In genomic region chr1:145877923-145878486, GRCh38 we compare ENCODE assay signal across 11 cellular contexts. TPM values are rescaled to one million over a fixed set of nuclear protein-coding genes. Genes with fewer than 3 reads are reported as not detected.
DNase-seq lines count a peak whose midpoint lies in the region; ATAC-seq and TF ChIP-seq lines count a peak whose summit lies in the region.
"Had no signal": no experiment of that assay in that cellular context is flagged by ENCODE, and none has a peak within 500 bp of the region (broad histone marks: within the 10 kb centered on the region; RNA-seq: fewer than 3 reads in every experiment).

No MANE protein-coding gene starts in this region.

- no peak overlapping the region for H3K9ac ChIP-seq in GM23248

- H3K9me2 ChIP-seq in PC-9 (ENCODE audit: insufficient read depth) (0 out of 2 replicates have a peak, but pooled peaks cover 4% of the 10 kb centered on the region), GM23248 (ENCODE audit: insufficient read depth) (no peaks in the 10 kb centered on the region)

- no TSS peak for BruUV-seq in PC-9 (replicated peaks; lab: Mats Ljungman, UMichigan)

- no peaks in the 10 kb centered on the region for H4K20me1 ChIP-seq in PC-9 (ENCODE audit: insufficient read depth)
- no peaks in the 10 kb centered on the region for H4K20me1 ChIP-seq in GM23248 (ENCODE audit: insufficient read depth)

- H3K27ac ChIP-seq in PC-9 (peak overlapping the region; percentile 75), foreskin keratinocyte (no peak overlapping the region), gastroesophageal sphincter (no peak overlapping the region), GM23248 (no peak overlapping the region)
- H3K27ac ChIP-seq: SJSA1, WERI-Rb-1 had no signal

- H2AFZ ChIP-seq in PC-9 (peak overlapping the region; percentile 69), GM23248 (no peak overlapping the region)

- H3K4me3 ChIP-seq in PC-9 (no peak overlapping the region), gastroesophageal sphincter (no peak overlapping the region), GM23248 (no peak overlapping the region)
- H3K4me3 ChIP-seq: SJSA1 had no signal

- no peak for TF ChIP-seq CTCF in PC-9 (conservative IDR thresholded peaks at IDR 0.05)
- no peak for TF ChIP-seq CTCF in foreskin keratinocyte (conservative IDR thresholded peaks at IDR 0.05)
- TF ChIP-seq CTCF in gastroesophageal sphincter (IDR thresholded peaks at IDR 0.05) = no peak

- CTCF ChIA-PET in PC-9 (lab: Charles Lee) = interaction anchor here (1.6 to 2.5 kb wide), 2 partner anchors 13 to 18 kb away, joined by 4 to 8 read pairs; no protein-coding TSS in a partner anchor
- CTCF ChIA-PET in HEK293T (lab: Yijun Ruan, JAX) = interaction anchor here (3.2 to 4.1 kb wide), 2 partner anchors 14 to 32 kb away, joined by 11 to 22 read pairs; partner anchors contain the start of gene NUDT17

- intact Hi-C loops in PC-9 (cut with micrococcal nuclease; ENCODE audit: unreplicated experiment) = no loop called here

- no peak for TF ChIP-seq POLR2A in gastroesophageal sphincter (IDR thresholded peaks at IDR 0.05)

- TF ChIP-seq EP300 in gastroesophageal sphincter (IDR thresholded peaks at IDR 0.05) = no peak

- POLR2A ChIA-PET in PC-9 (lab: Charles Lee; ENCODE audit: unreplicated experiment) = interaction anchor here (0.7 to 1.7 kb wide), 2 partner anchors 19 to 54 kb away, joined by 3 to 5 read pairs; partner anchors contain the start of gene PIAS3
- POLR2A ChIA-PET in HEK293T (lab: Yijun Ruan, JAX) = no interaction called here

- H3F3A ChIP-seq in PC-9 (ENCODE audit: insufficient read depth, low read depth) (peaks cover 20% of the 10 kb centered on the region), GM23248 (ENCODE audit: insufficient read depth) (no peaks in the 10 kb centered on the region)

- ATAC-seq in foreskin keratinocyte (peak; percentile 65), gastroesophageal sphincter (no peak)

- in situ Hi-C loops in GM23248 (cut with MboI) = no loop called here

- DNase-seq in EH (ENCODE audit: low read depth) (peak; percentile 11), PC-9 (peak; percentile 74 to 87), foreskin keratinocyte (no peak), GM23248 (no peak), HEK293T (ENCODE audit: extremely low spot score) (no peak)
- DNase-seq: activated gamma-delta T cell, GOT3, NCI-H1092, WERI-Rb-1 had no signal

- H3K79me2 ChIP-seq in PC-9 (ENCODE audit: low read depth) = no peaks in the 10 kb centered on the region
- H3K79me2 ChIP-seq in GM23248 (ENCODE audit: insufficient read depth) = no peaks in the 10 kb centered on the region

- peak overlapping the region; percentile 52 for H3K4me2 ChIP-seq in PC-9
- no peak overlapping the region for H3K4me2 ChIP-seq in GM23248 (ENCODE audit: unreplicated experiment)

- H3K36me3 ChIP-seq in PC-9 (ENCODE audit: low read depth) (no peaks in the 10 kb centered on the region), gastroesophageal sphincter (no peaks in the 10 kb centered on the region), GM23248 (ENCODE audit: low read depth) (no peaks in the 10 kb centered on the region)
- H3K36me3 ChIP-seq: SJSA1, WERI-Rb-1 had no signal

- peaks cover 41% of the 10 kb centered on the region for H3K4me1 ChIP-seq in PC-9 (replicated peaks; ENCODE audit: insufficient read depth)
- peaks cover 6% of the 10 kb centered on the region for H3K4me1 ChIP-seq in foreskin keratinocyte
- H3K4me1 ChIP-seq in gastroesophageal sphincter = peaks cover 0 to 4% (median 0%) of the 10 kb centered on the region in 3 donors
- H3K4me1 ChIP-seq in GM23248 (ENCODE audit: insufficient read depth) = no peaks in the 10 kb centered on the region
- H3K4me1 ChIP-seq: SJSA1 had no signal

- H3K9me3 ChIP-seq in PC-9 (ENCODE audit: insufficient read depth, low read depth) = no peaks in the 10 kb centered on the region
- no peaks in the 10 kb centered on the region for H3K9me3 ChIP-seq in gastroesophageal sphincter
- H3K9me3 ChIP-seq in GM23248 (ENCODE audit: low read depth) = no peaks in the 10 kb centered on the region
- H3K9me3 ChIP-seq: SJSA1 had no signal

- H3K27me3 ChIP-seq in PC-9 (ENCODE audit: insufficient read depth, low read depth) (no peaks in the 10 kb centered on the region), foreskin keratinocyte (no peaks in the 10 kb centered on the region), gastroesophageal sphincter (no peaks in the 10 kb centered on the region), GM23248 (replicated peaks; ENCODE audit: insufficient read depth) (no peaks in the 10 kb centered on the region)
- H3K27me3 ChIP-seq: SJSA1 had no signal

- WGBS in gastroesophageal sphincter (ENCODE audit: low coverage in 1 of 2), 2 donors = 82% methylated on average over 5 of the region's 7 CpGs; no CpG with 5 or more reads in 1 of the 2 donors
- WGBS in GM23248 (ENCODE audit: low coverage in 1 of 2, low lambda C conversion rate in 2 of 2, missing lambda C conversion rate in 2 of 2), 2 experiments = 90 to 96% methylated on average over 7 of the region's 7 CpGs

TF ChIP-seq in HEK293T, 16 proteins besides CTCF, POLR2A, EP300 and RAD21:
- TF ChIP-seq L3MBTL2 (conservative IDR thresholded peaks at IDR 0.05) = no peak
- no peak for TF ChIP-seq ELF4 (IDR thresholded peaks at IDR 0.05)
- TF ChIP-seq, protein P1, sequence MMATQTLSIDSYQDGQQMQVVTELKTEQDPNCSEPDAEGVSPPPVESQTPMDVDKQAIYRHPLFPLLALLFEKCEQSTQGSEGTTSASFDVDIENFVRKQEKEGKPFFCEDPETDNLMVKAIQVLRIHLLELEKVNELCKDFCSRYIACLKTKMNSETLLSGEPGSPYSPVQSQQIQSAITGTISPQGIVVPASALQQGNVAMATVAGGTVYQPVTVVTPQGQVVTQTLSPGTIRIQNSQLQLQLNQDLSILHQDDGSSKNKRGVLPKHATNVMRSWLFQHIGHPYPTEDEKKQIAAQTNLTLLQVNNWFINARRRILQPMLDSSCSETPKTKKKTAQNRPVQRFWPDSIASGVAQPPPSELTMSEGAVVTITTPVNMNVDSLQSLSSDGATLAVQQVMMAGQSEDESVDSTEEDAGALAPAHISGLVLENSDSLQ (IDR thresholded peaks at IDR 0.05) = no peak
- no peak for TF ChIP-seq BHLHE40 (IDR thresholded peaks at IDR 0.05; ENCODE audit: borderline replicate concordance)
- TF ChIP-seq FOXK2 (IDR thresholded peaks at IDR 0.05) = no peak
- no peak for TF ChIP-seq SUZ12 (IDR thresholded peaks at IDR 0.05)
- TF ChIP-seq LEF1 (IDR thresholded peaks at IDR 0.05; ENCODE audit: borderline replicate concordance) = no peak
- no peak for TF ChIP-seq ARNT (IDR thresholded peaks at IDR 0.05)
- no peak for TF ChIP-seq NFRKB (IDR thresholded peaks at IDR 0.05)
- no peak for TF ChIP-seq TARDBP (IDR thresholded peaks at IDR 0.05)
- TF ChIP-seq ZNF384 (IDR thresholded peaks at IDR 0.05) = no peak
- TF ChIP-seq HDGF (IDR thresholded peaks at IDR 0.05; ENCODE audit: borderline replicate concordance) = no peak
- no peak for TF ChIP-seq SP1 (IDR thresholded peaks at IDR 0.05)
- TF ChIP-seq FOXM1 (IDR thresholded peaks at IDR 0.05; ENCODE audit: borderline replicate concordance) = no peak
- TF ChIP-seq CTBP1 (IDR thresholded peaks at IDR 0.05; ENCODE audit: borderline replicate concordance) = no peak
- no peak for TF ChIP-seq FOXA1 (IDR thresholded peaks at IDR 0.05)

RNA-seq across cellular contexts. Expression of gene ANKRD35, which starts 7.7 kb away (rescaled TPM):
- total RNA-seq in PC-9 (2021) (0.78 and 1.2 TPM in 2 replicates), foreskin keratinocyte (0.14 and 0.21 TPM in 2 replicates), gastroesophageal sphincter (10 to 100 TPM in 1 of 4 donors, 1 to 10 TPM in 3; 5.2 to 13.7 (median 7.9) TPM)
- polyA plus RNA-seq in foreskin keratinocyte (0.26 and 0.41 TPM in 2 replicates), GM23248 (2016; fragmentation: Nextera tagmentation; extraction: Ambion mirVana) (3.4 and 3.5 TPM in 2 replicates)
- 0.38 and 0.65 TPM in 2 replicates for total RNA-seq in GM23248 (2014; rRNA removed; shearing (Covaris generic))
- total RNA-seq: SJSA1 had no signal

RNA-seq across cellular contexts. Expression of gene PIAS3, which starts 19.1 kb away (rescaled TPM):
- total RNA-seq in PC-9 (2021) (44.3 and 57.8 TPM in 2 replicates), foreskin keratinocyte (32.3 TPM in 2 replicates), gastroesophageal sphincter (10 to 100 TPM; 14.0 to 26.0 (median 19.2) TPM)
- polyA plus RNA-seq in foreskin keratinocyte (24.5 and 28.6 TPM in 2 replicates), GM23248 (2016; fragmentation: Nextera tagmentation; extraction: Ambion mirVana) (58.3 and 63.0 TPM in 2 replicates)
- 22.2 and 32.5 TPM in 2 replicates for total RNA-seq in GM23248 (2014; rRNA removed; shearing (Covaris generic))

RNA-seq across cellular contexts. Expression of gene ITGA10, which starts 31.8 kb away (rescaled TPM):
- total RNA-seq in PC-9 (2021) (0.33 and 0.88 TPM in 2 replicates), foreskin keratinocyte (0.78 and 1.1 TPM in 2 replicates), gastroesophageal sphincter (1 to 10 TPM; 4.9 to 7.1 (median 5.2) TPM)
- polyA plus RNA-seq in foreskin keratinocyte (0.31 and 0.59 TPM in 2 replicates), GM23248 (2016; fragmentation: Nextera tagmentation; extraction: Ambion mirVana) (0.31 and 0.35 TPM in 2 replicates)
- total RNA-seq in GM23248 (2014; rRNA removed; shearing (Covaris generic)) = 0.13 and 0.65 TPM in 2 replicates

RNA-seq across cellular contexts. Expression of gene NUDT17, which starts 32.6 kb away (rescaled TPM):
- 1.0 and 1.5 TPM in 2 replicates for total RNA-seq in PC-9 (2021)
- 1.9 and 2.7 TPM in 2 replicates for total RNA-seq in foreskin keratinocyte
- polyA plus RNA-seq in foreskin keratinocyte = 2.2 and 2.5 TPM in 2 replicates
- total RNA-seq in gastroesophageal sphincter = 1 to 10 TPM in 3 of 4 donors, under 1 TPM in 1; 0.40 to 3.5 (median 2.2) TPM
- 5.9 and 12.0 TPM in 2 replicates for total RNA-seq in GM23248 (2014; rRNA removed; shearing (Covaris generic))
- polyA plus RNA-seq in GM23248 (2016; fragmentation: Nextera tagmentation; extraction: Ambion mirVana) = 7.8 and 9.5 TPM in 2 replicates

RNA-seq across cellular contexts. Expression of gene PEX11B, which starts 40.5 kb away (rescaled TPM):
- total RNA-seq in PC-9 (2021) (19.7 and 19.8 TPM in 2 replicates), foreskin keratinocyte (25.4 and 26.8 TPM in 2 replicates), gastroesophageal sphincter (10 to 100 TPM; 22.1 to 29.1 (median 28.1) TPM)
- polyA plus RNA-seq in foreskin keratinocyte (31.4 and 32.6 TPM in 2 replicates), GM23248 (2016; fragmentation: Nextera tagmentation; extraction: Ambion mirVana) (37.1 and 37.9 TPM in 2 replicates)
- 32.2 and 34.5 TPM in 2 replicates for total RNA-seq in GM23248 (2014; rRNA removed; shearing (Covaris generic))

Comparison
In these comparisons a context has a peak if more than half of its experiments do, and no peak if none do; other contexts are left out.
1. DNase-seq: peak in EH (single experiment) and PC-9 (2 of 2); none in foreskin keratinocyte (0 of 2), GM23248 (single experiment) and HEK293T (single experiment).